In genomic region chr17:4944163-4944553, GRCh38 we compare ENCODE assay signal across 6 cellular contexts. TPM values are rescaled to one million over a fixed set of nuclear protein-coding genes. Genes with fewer than 3 reads are reported as not detected.
DNase-seq lines count a peak whose midpoint lies in the region; FAIRE-seq and TF ChIP-seq lines count a peak whose summit lies in the region.

No MANE protein-coding gene starts in this region.

- H3K4me3 Mint-ChIP-seq in Caco-2 (ENCODE audit: unreplicated experiment), result no peak overlapping the region

- H3K27me3 ChIP-seq in Caco-2 (replicated peaks; ENCODE audit: control insufficient read depth, insufficient read depth, low read length), result no peaks in the 10 kb centered on the region
- no peaks in the 10 kb centered on the region for H3K27me3 ChIP-seq in iPS-18a (ENCODE audit: control insufficient read depth, insufficient read depth, low read length)

- no TSS peak for BruUV-seq in Caco-2 (replicated peaks; lab: Mats Ljungman, UMichigan)

- peaks cover 5% of the 10 kb centered on the region for H3K4me1 Mint-ChIP-seq in Caco-2 (ENCODE audit: low read depth, unreplicated experiment)

- CTCF ChIA-PET in Caco-2 (lab: Charles Lee), result no interaction called here

- peak overlapping the region; percentile 12 for H3K27ac Mint-ChIP-seq in Caco-2 (ENCODE audit: unreplicated experiment)

- H3K4me3 ChIP-seq in Caco-2 (ENCODE audit: low read depth, low read length), result no peak overlapping the region
- no peak overlapping the region for H3K4me3 ChIP-seq in SK-N-MC
- H3K4me3 ChIP-seq in iPS-18a (ENCODE audit: low read length), result no peak overlapping the region

- H3K36me3 ChIP-seq in Caco-2 (ENCODE audit: control insufficient read depth, insufficient read depth, low read length) (no peaks in the 10 kb centered on the region; the same call in 1 of the 2 replicates), SK-N-MC (ENCODE audit: insufficient read depth, low read length) (peaks cover 50% of the 10 kb centered on the region), iPS-18a (ENCODE audit: control insufficient read depth, low read depth, low read length) (peaks cover 44% of the 10 kb centered on the region)

- no peak for DNase-seq in Caco-2
- DNase-seq in SK-N-MC (ENCODE audit: low read depth, low spot score), result no peak
- DNase-seq in RCC 7860 (ENCODE audit: low spot score), result no peak
- no peak for DNase-seq in NCI-H510A (lab: John Stamatoyannopoulos, UW)
- DNase-seq in DMS79 (lab: John Stamatoyannopoulos, UW), result no peak

- intact Hi-C loops in Caco-2 (cut with micrococcal nuclease; ENCODE audit: unreplicated experiment), result no loop called here

- H3K27me3 Mint-ChIP-seq in Caco-2 (ENCODE audit: insufficient read depth, unreplicated experiment), result no peaks in the 10 kb centered on the region

- H3K9me3 ChIP-seq in Caco-2 (no peaks in the 10 kb centered on the region), SK-N-MC (ENCODE audit: low read depth, low read length) (no peaks in the 10 kb centered on the region), iPS-18a (ENCODE audit: control insufficient read depth, low read depth, low read length) (no peaks in the 10 kb centered on the region)

- H3K9ac ChIP-seq in SK-N-MC (ENCODE audit: insufficient read length), result no peak overlapping the region
- H3K9ac ChIP-seq in iPS-18a (ENCODE audit: low read length), result no peak overlapping the region

- H3K9me3 Mint-ChIP-seq in Caco-2 (ENCODE audit: unreplicated experiment), result no peaks in the 10 kb centered on the region

- POLR2A ChIA-PET in Caco-2 (lab: Charles Lee), result no interaction called here

- H3K36me3 Mint-ChIP-seq in Caco-2 (ENCODE audit: insufficient read depth, unreplicated experiment), result peaks cover 50% of the 10 kb centered on the region

- FAIRE-seq in RCC 7860 (lab: Jason Lieb, UNC), result no peak

- no peak for TF ChIP-seq CTCF in Caco-2 (IDR thresholded peaks at IDR 0.05; ENCODE audit: insufficient read depth in 1 of 2, low read depth in 1 of 2, low read length in 1 of 2, severe bottlenecking in 1 of 2, unreplicated experiment in 1 of 2)

- 0 out of 2 replicates have a peak, but pooled peaks cover 7% of the 10 kb centered on the region for H3K4me1 ChIP-seq in Caco-2
- peaks cover 16% of the 10 kb centered on the region for H3K4me1 ChIP-seq in iPS-18a (ENCODE audit: control insufficient read depth, low read depth, low read length)

- peak overlapping the region; percentile 56; the same call in 1 of the 2 replicates for H3K27ac ChIP-seq in SK-N-MC
- peak overlapping the region; percentile 13 for H3K27ac ChIP-seq in iPS-18a (ENCODE audit: low read length)

RNA-seq across cellular contexts. Expression of gene RNF167, which starts 4.1 kb away (rescaled TPM):
- 55.1 and 60.9 TPM in 2 replicates for total RNA-seq in Caco-2 (2022)

RNA-seq across cellular contexts. Expression of gene PFN1, which starts 4.2 kb away (rescaled TPM):
- 367 and 416 TPM in 2 replicates for total RNA-seq in Caco-2 (2022)

RNA-seq across cellular contexts. Expression of gene SLC25A11, which starts 4.3 kb away (rescaled TPM):
- total RNA-seq in Caco-2 (2022), result 36.5 and 40.1 TPM in 2 replicates

RNA-seq across cellular contexts. Expression of gene ENO3, which starts 6.8 kb away (rescaled TPM):
- total RNA-seq in Caco-2 (2022), result 8.1 and 10.6 TPM in 2 replicates

RNA-seq across cellular contexts. Expression of gene GP1BA, which starts 12.1 kb away (rescaled TPM):
- not detected in 2 replicates for total RNA-seq in Caco-2 (2022)
